Comparison of ENCODE assay signal across 17 cellular contexts in genomic region chr2:240649331-240649730, GRCh38. TPM values are rescaled to one million over a fixed set of nuclear protein-coding genes. Genes with fewer than 3 reads are reported as not detected.
DNase-seq lines count a peak whose midpoint lies in the region; ATAC-seq, FAIRE-seq and TF ChIP-seq lines count a peak whose summit lies in the region.
"Had no signal": no experiment of that assay in that cellular context is flagged by ENCODE, and none has a peak within 500 bp of the region (broad histone marks: within the 10 kb centered on the region; RNA-seq: fewer than 3 reads in every experiment).

No MANE protein-coding gene starts in this region.

- CTCF ChIA-PET in HepG2 (lab: Yijun Ruan, JAX; ENCODE audit: low intra/inter-chr PET ratio, low total read pairs) = no interaction called here

- H3K79me2 ChIP-seq in HepG2 (ENCODE audit: insufficient read depth, low read length) (no peaks in the 10 kb centered on the region), osteoblast (ENCODE audit: insufficient read depth, low read length) (no peaks in the 10 kb centered on the region)

- H3K4me2 ChIP-seq in HepG2 (ENCODE audit: low read depth, low read length) (no peak overlapping the region), osteoblast (ENCODE audit: insufficient read depth, low read length) (no peak overlapping the region)

- ATAC-seq in HepG2 (no peak), right lobe of liver (no peak), GM18909 (IDR thresholded peaks at IDR 0.05; ENCODE audit: poor library complexity, unreplicated experiment) (no peak), HG03342 (IDR thresholded peaks at IDR 0.05; ENCODE audit: unreplicated experiment) (no peak)
- no peak for ATAC-seq in stimulated activated effector memory CD8-positive, alpha-beta T cell treated with anti-CD3 and anti-CD28 coated beads, Interleukin-12 subunit alpha, Interleukin-12 subunit beta, amount 100 ng/mL, for 72 hours

- no peak for FAIRE-seq in HepG2 (lab: Jason Lieb, UNC)
- FAIRE-seq: G401.6, GM12892 had no signal

- TF ChIP-seq EP300 in HepG2 (IDR thresholded peaks at IDR 0.05; ENCODE audit: low read depth in 2 of 2, low read length in 2 of 2) (no peak), HepG2 (CRISPR knock-in tag; IDR thresholded peaks at IDR 0.05; ENCODE audit: borderline replicate concordance) (no peak), esophagus muscularis mucosa (IDR thresholded peaks at IDR 0.05) (no peak)

- no peaks in the 10 kb centered on the region; the same call in 1 of the 2 replicates for H4K20me1 ChIP-seq in HepG2 (ENCODE audit: insufficient read depth, low read length)
- H4K20me1 ChIP-seq in osteoblast (ENCODE audit: insufficient read depth, low read length) = no peaks in the 10 kb centered on the region

- peaks cover 8% of the 10 kb centered on the region for H3K9me3 ChIP-seq in HepG2 (ENCODE audit: low read length)
- no peaks in the 10 kb centered on the region for H3K9me3 ChIP-seq in right lobe of liver
- peaks cover 0 to 7% (median 0%) of the 10 kb centered on the region in 4 donors for H3K9me3 ChIP-seq in esophagus muscularis mucosa
- no peaks in the 10 kb centered on the region for H3K9me3 ChIP-seq in osteoblast (ENCODE audit: low read depth, low read length)
- H3K9me3 ChIP-seq in spleen = peaks cover 0 to 3% (median 0%) of the 10 kb centered on the region in 8 donors
- H3K9me3 ChIP-seq: BE2C had no signal

- H3K27me3 ChIP-seq in HepG2 (ENCODE audit: control insufficient read depth in 1 of 2, insufficient read depth in 2 of 2, low read length in 2 of 2) (peaks cover 30 to 89% of the 10 kb centered on the region in 2 experiments), right lobe of liver (no peaks in the 10 kb centered on the region), esophagus muscularis mucosa (peaks cover 0 to 92% (median 5%) of the 10 kb centered on the region in 4 donors), osteoblast (ENCODE audit: insufficient read depth, low read length) (peaks cover 52% of the 10 kb centered on the region), spleen (replicated peaks in 1 of 7) (peaks cover 0 to 92% (median 30%) of the 10 kb centered on the region in 7 donors)

- H3K4me3 Mint-ChIP-seq in stimulated activated effector memory CD8-positive, alpha-beta T cell treated with anti-CD3 and anti-CD28 coated beads, Interleukin-12 subunit alpha, Interleukin-12 subunit beta, amount 100 ng/mL, for 72 hours = no peak overlapping the region
- H3K4me3 Mint-ChIP-seq: CD4-positive, CD25-positive, alpha-beta regulatory T cell; CD8-positive, alpha-beta memory T cell; H9 had no signal

- WGBS in HepG2 (ENCODE audit: low lambda C conversion rate) = 19% methylated on average over 7 of the region's 7 CpGs
- WGBS in right lobe of liver (ENCODE audit: insufficient coverage, low coverage, low lambda C conversion rate, missing lambda C conversion rate) = 26% methylated on average over 4 of the region's 7 CpGs
- WGBS in esophagus muscularis mucosa = 53% methylated on average over 7 of the region's 7 CpGs
- WGBS in spleen, 5 donors = 59 to 75% (median 68%) methylated on average over 7 of the region's 7 CpGs

- no peaks in the 10 kb centered on the region for H3K9me3 Mint-ChIP-seq in stimulated activated effector memory CD8-positive, alpha-beta T cell treated with anti-CD3 and anti-CD28 coated beads, Interleukin-12 subunit alpha, Interleukin-12 subunit beta, amount 100 ng/mL, for 72 hours
- H3K9me3 Mint-ChIP-seq: CD8-positive, alpha-beta memory T cell had no signal

- DNase-seq in HepG2 (ENCODE audit: low spot score) (no peak), right lobe of liver (no peak), esophagus muscularis mucosa (ENCODE audit: extremely low spot score) (peak; percentile 39), osteoblast (ENCODE audit: insufficient read length, low spot score, missing footprints) (peak; percentile 82), spleen (no peak)
- DNase-seq in stimulated activated effector memory CD8-positive, alpha-beta T cell treated with anti-CD3 and anti-CD28 coated beads, Interleukin-12 subunit alpha, Interleukin-12 subunit beta, amount 100 ng/mL, for 72 hours (ENCODE audit: low spot score in 2 of 2) = no peak
- DNase-seq: BE2C; C1 segment of cervical spinal cord; CD4-positive, CD25-positive, alpha-beta regulatory T cell; CD8-positive, alpha-beta memory T cell; COR-L47; GOT3; H9 had no signal

- in situ Hi-C loops in HepG2 (cut with HindIII; ENCODE audit: extremely low pct_ligation_motif_present, low pct_unique_long_range_greater_than_20kb) = no loop called here

- TF ChIP-seq POLR2A in HepG2 (IDR thresholded peaks at IDR 0.05; ENCODE audit: insufficient read depth in 1 of 2, low read depth in 2 of 2, low read length in 2 of 2) = no peak
- no peak for TF ChIP-seq POLR2A in right lobe of liver (IDR thresholded peaks at IDR 0.05)
- TF ChIP-seq POLR2A in esophagus muscularis mucosa (IDR thresholded peaks at IDR 0.05; ENCODE audit: low read depth) = no peak
- TF ChIP-seq POLR2A in spleen (IDR thresholded peaks at IDR 0.05) = no peak

- H2AFZ ChIP-seq in HepG2 (ENCODE audit: low read length) = no peak overlapping the region
- H2AFZ ChIP-seq in osteoblast (ENCODE audit: low read length) = no peak overlapping the region

- H3K9ac ChIP-seq in HepG2 (ENCODE audit: insufficient read depth, low read depth, low read length) = no peak overlapping the region

- H3K4me3 ChIP-seq in HepG2 (replicated peaks in 1 of 3; ENCODE audit: insufficient read depth in 1 of 3, low read depth in 2 of 3, low read length in 3 of 3) (no peak overlapping the region), right lobe of liver (no peak overlapping the region), esophagus muscularis mucosa (no peak overlapping the region), osteoblast (ENCODE audit: insufficient read depth, low read length) (no peak overlapping the region), spleen (no peak overlapping the region)

- H3K4me1 ChIP-seq in HepG2 (ENCODE audit: insufficient read depth, low read length) (no peaks in the 10 kb centered on the region), right lobe of liver (no peaks in the 10 kb centered on the region), esophagus muscularis mucosa (no peaks in the 10 kb centered on the region), osteoblast (ENCODE audit: insufficient read depth, low read length) (no peaks in the 10 kb centered on the region), spleen (no peaks in the 10 kb centered on the region)
- H3K4me1 ChIP-seq: BE2C had no signal

- POLR2A ChIA-PET in HepG2 (lab: Yijun Ruan, JAX) = interaction anchor here (1.3 kb wide), 1 partner anchor 22 kb away, joined by 3 read pairs; no protein-coding TSS in a partner anchor

- H3K27ac ChIP-seq in HepG2 (ENCODE audit: extremely low read length, insufficient read depth, low read length) (no peak overlapping the region), right lobe of liver (no peak overlapping the region), esophagus muscularis mucosa (replicated peaks in 1 of 4) (no peak overlapping the region), osteoblast (ENCODE audit: low read depth, low read length) (no peak overlapping the region), spleen (no peak overlapping the region)

- intact Hi-C loops in HepG2 (cut with micrococcal nuclease; ENCODE audit: unreplicated experiment) (loop anchor here (10.0 kb wide), 1 partner anchor 135 kb away; no protein-coding TSS in a partner anchor), right lobe of liver (cut with DNase I) (no loop called here), esophagus muscularis mucosa (cut with DNase I) (no loop called here), spleen (cut with DNase I; ENCODE audit: low total_unique reads) (no loop called here)

- BruUV-seq in HepG2 (replicated peaks; lab: Mats Ljungman, UMichigan) = no TSS peak

- H3K27ac Mint-ChIP-seq in stimulated activated effector memory CD8-positive, alpha-beta T cell treated with anti-CD3 and anti-CD28 coated beads, Interleukin-12 subunit alpha, Interleukin-12 subunit beta, amount 100 ng/mL, for 72 hours = peak overlapping the region; percentile 78
- H3K27ac Mint-ChIP-seq: CD4-positive, CD25-positive, alpha-beta regulatory T cell had no signal

- H3K36me3 Mint-ChIP-seq in stimulated activated effector memory CD8-positive, alpha-beta T cell treated with anti-CD3 and anti-CD28 coated beads, Interleukin-12 subunit alpha, Interleukin-12 subunit beta, amount 100 ng/mL, for 72 hours = no peaks in the 10 kb centered on the region
- H3K36me3 Mint-ChIP-seq: CD4-positive, CD25-positive, alpha-beta regulatory T cell; CD8-positive, alpha-beta memory T cell had no signal

- H3K4me1 Mint-ChIP-seq in stimulated activated effector memory CD8-positive, alpha-beta T cell treated with anti-CD3 and anti-CD28 coated beads, Interleukin-12 subunit alpha, Interleukin-12 subunit beta, amount 100 ng/mL, for 72 hours = peaks cover 16% of the 10 kb centered on the region

- TF ChIP-seq CTCF in HepG2 (CRISPR knock-in tag; IDR thresholded peaks at IDR 0.05) (no peak), right lobe of liver (IDR thresholded peaks at IDR 0.05) (no peak), esophagus muscularis mucosa (IDR thresholded peaks at IDR 0.05) (no peak), osteoblast (IDR thresholded peaks at IDR 0.05; ENCODE audit: extremely low read depth, low read depth, low read length) (no peak), spleen (IDR thresholded peaks at IDR 0.05 in 8 of 11, conservative IDR thresholded peaks at IDR 0.05 in 3 of 11) (no peak)

- no peaks in the 10 kb centered on the region for H3K36me3 ChIP-seq in HepG2 (replicated peaks in 1 of 2; ENCODE audit: control insufficient read depth in 1 of 2, insufficient read depth in 2 of 2, low read length in 2 of 2)
- no peaks in the 10 kb centered on the region for H3K36me3 ChIP-seq in right lobe of liver
- H3K36me3 ChIP-seq in esophagus muscularis mucosa = no peaks in the 10 kb centered on the region
- H3K36me3 ChIP-seq in osteoblast (ENCODE audit: insufficient read depth, low read length) = no peaks in the 10 kb centered on the region
- H3K36me3 ChIP-seq in spleen = no peaks in the 10 kb centered on the region
- H3K36me3 ChIP-seq: BE2C had no signal

- no peak for TF ChIP-seq RAD21 in HepG2 (CRISPR knock-in tag; IDR thresholded peaks at IDR 0.05)

RNA-seq across cellular contexts. Expression of gene GPR35, which starts 24.1 kb away (rescaled TPM):
- total RNA-seq in HepG2 (2016; rRNA removed; fragmentation: Illumina TruSeq; extraction: Trizol) = 21.6 and 27.1 TPM in 2 replicates
- 10.2 and 10.8 TPM in 2 replicates for total RNA-seq in HepG2 (2016; cell fraction: cytosol; rRNA removed; fragmentation: Illumina TruSeq; extraction: Trizol; ENCODE audit: low read depth)
- total RNA-seq in HepG2 (2016; cell fraction: insoluble cytoplasmic fraction; rRNA removed; fragmentation: Illumina TruSeq; extraction: Trizol) = 21.3 and 26.9 TPM in 2 replicates
- 25.5 and 33.7 TPM in 2 replicates for total RNA-seq in HepG2 (2016; cell fraction: membrane; rRNA removed; fragmentation: Illumina TruSeq; extraction: Trizol)
- total RNA-seq in HepG2 (2016; cell fraction: nucleus; rRNA removed; fragmentation: Illumina TruSeq; extraction: Trizol) = 19.4 and 20.1 TPM in 2 replicates
- polyA plus RNA-seq in HepG2 (2011; rRNA removed) = 44.2 and 60.8 TPM in 2 replicates
- polyA plus RNA-seq in HepG2 (2011; cell fraction: cytosol; rRNA removed) = 37.9 and 80.2 TPM in 2 replicates
- polyA plus RNA-seq in HepG2 (2011; cell fraction: nucleus; rRNA removed) = 150 and 165 TPM in 2 replicates
- polyA plus RNA-seq in HepG2 (2012) = 34.0 and 39.9 TPM in 2 replicates
- polyA plus RNA-seq in HepG2 (2016; cell fraction: cytosol; fragmentation: Illumina TruSeq; extraction: Trizol; ENCODE audit: low read depth) = 6.5 and 7.6 TPM in 2 replicates
- polyA plus RNA-seq in HepG2 (2016; cell fraction: insoluble cytoplasmic fraction; fragmentation: Illumina TruSeq; extraction: Trizol; ENCODE audit: low read depth) = 14.4 and 15.8 TPM in 2 replicates
- polyA plus RNA-seq in HepG2 (2016; cell fraction: membrane; fragmentation: Illumina TruSeq; extraction: Trizol; ENCODE audit: low read depth) = 17.8 and 17.9 TPM in 2 replicates
- 29.6 and 37.8 TPM in 2 replicates for polyA plus RNA-seq in HepG2 (2016; cell fraction: nucleus; fragmentation: Illumina TruSeq; extraction: Trizol; ENCODE audit: insufficient read depth, low read depth)
- 0.14 and 219 TPM in 2 replicates for polyA minus RNA-seq in HepG2 (2011; rRNA and poly(A)+ RNA removed; ENCODE audit: low replicate concordance)
- 44.3 and 46.7 TPM in 2 replicates for polyA minus RNA-seq in HepG2 (2011; cell fraction: cytosol; rRNA and poly(A)+ RNA removed)
- 30.9 and 33.3 TPM in 2 replicates for polyA minus RNA-seq in HepG2 (2011; cell fraction: nucleus; rRNA and poly(A)+ RNA removed)
- total RNA-seq in right lobe of liver = 1 to 10 TPM in 2 of 6 experiments, under 1 TPM in 4; 0.11 to 1.2 (median 0.72) TPM
- total RNA-seq in esophagus muscularis mucosa = 1 to 10 TPM; 1.8 to 4.0 (median 2.2) TPM
- 1.1 and 1.5 TPM in 2 replicates for total RNA-seq in osteoblast
- 10 to 100 TPM; 10.3 to 25.3 (median 18.7) TPM for total RNA-seq in spleen
- polyA plus RNA-seq in spleen = 10 to 100 TPM in 2 of 3 donors, 1 to 10 TPM in 1; 7.4 to 19.1 (median 17.8) TPM

RNA-seq across cellular contexts. Expression of gene AQP12B, which starts 33.4 kb away (rescaled TPM):
- not detected in 2 replicates for total RNA-seq in HepG2 (2016; rRNA removed; fragmentation: Illumina TruSeq; extraction: Trizol)
- not detected in 2 replicates for total RNA-seq in HepG2 (2016; cell fraction: cytosol; rRNA removed; fragmentation: Illumina TruSeq; extraction: Trizol; ENCODE audit: low read depth)
- not detected in 2 replicates for total RNA-seq in HepG2 (2016; cell fraction: insoluble cytoplasmic fraction; rRNA removed; fragmentation: Illumina TruSeq; extraction: Trizol)
- not detected in 2 replicates for total RNA-seq in HepG2 (2016; cell fraction: membrane; rRNA removed; fragmentation: Illumina TruSeq; extraction: Trizol)
- total RNA-seq in HepG2 (2016; cell fraction: nucleus; rRNA removed; fragmentation: Illumina TruSeq; extraction: Trizol) = 0.13 TPM in 1 of 2 replicates, not detected in the other
- not detected in 2 replicates for polyA plus RNA-seq in HepG2 (2011; rRNA removed)
- polyA plus RNA-seq in HepG2 (2011; cell fraction: cytosol; rRNA removed) = not detected in 2 replicates
- 0.09 and 0.10 TPM in 2 replicates for polyA plus RNA-seq in HepG2 (2011; cell fraction: nucleus; rRNA removed)
- not detected in 2 replicates for polyA plus RNA-seq in HepG2 (2012)
- polyA plus RNA-seq in HepG2 (2016; cell fraction: cytosol; fragmentation: Illumina TruSeq; extraction: Trizol; ENCODE audit: low read depth) = not detected in 2 replicates
- polyA plus RNA-seq in HepG2 (2016; cell fraction: insoluble cytoplasmic fraction; fragmentation: Illumina TruSeq; extraction: Trizol; ENCODE audit: low read depth) = not detected in 2 replicates
- polyA plus RNA-seq in HepG2 (2016; cell fraction: membrane; fragmentation: Illumina TruSeq; extraction: Trizol; ENCODE audit: low read depth) = not detected in 2 replicates
- polyA plus RNA-seq in HepG2 (2016; cell fraction: nucleus; fragmentation: Illumina TruSeq; extraction: Trizol; ENCODE audit: insufficient read depth, low read depth) = not detected in 2 replicates
- polyA minus RNA-seq in HepG2 (2011; rRNA and poly(A)+ RNA removed; ENCODE audit: low replicate concordance) = 0.10 TPM in 1 of 2 replicates, not detected in the other
- polyA minus RNA-seq in HepG2 (2011; cell fraction: cytosol; rRNA and poly(A)+ RNA removed) = not detected in 2 replicates
- polyA minus RNA-seq in HepG2 (2011; cell fraction: nucleus; rRNA and poly(A)+ RNA removed) = not detected in 2 replicates
- not detected for total RNA-seq in right lobe of liver
- not detected for total RNA-seq in esophagus muscularis mucosa
- not detected in 2 replicates for total RNA-seq in osteoblast
- total RNA-seq in spleen = under 1 TPM in 1 of 7 donors, not detected in 6; 0.95 TPM
- 1 to 10 TPM in 1 of 3 donors, under 1 TPM in 1, not detected in 1; 0.03 to 1.8 TPM for polyA plus RNA-seq in spleen
- total RNA-seq: CD4-positive, CD25-positive, alpha-beta regulatory T cell; CD8-positive, alpha-beta memory T cell; H9 had no signal
- polyA plus RNA-seq: CD4-positive, CD25-positive, alpha-beta regulatory T cell; CD8-positive, alpha-beta memory T cell had no signal

RNA-seq across cellular contexts. Expression of gene AQP12A, which starts 42.3 kb away (rescaled TPM):
- total RNA-seq in HepG2 (2016; rRNA removed; fragmentation: Illumina TruSeq; extraction: Trizol) = not detected in 2 replicates
- total RNA-seq in HepG2 (2016; cell fraction: cytosol; rRNA removed; fragmentation: Illumina TruSeq; extraction: Trizol; ENCODE audit: low read depth) = not detected in 2 replicates
- not detected in 2 replicates for total RNA-seq in HepG2 (2016; cell fraction: insoluble cytoplasmic fraction; rRNA removed; fragmentation: Illumina TruSeq; extraction: Trizol)
- total RNA-seq in HepG2 (2016; cell fraction: membrane; rRNA removed; fragmentation: Illumina TruSeq; extraction: Trizol) = not detected in 2 replicates
- not detected in 2 replicates for total RNA-seq in HepG2 (2016; cell fraction: nucleus; rRNA removed; fragmentation: Illumina TruSeq; extraction: Trizol)
- 0.20 TPM in 1 of 2 replicates, not detected in the other for polyA plus RNA-seq in HepG2 (2011; rRNA removed)
- polyA plus RNA-seq in HepG2 (2011; cell fraction: cytosol; rRNA removed) = not detected in 2 replicates
- polyA plus RNA-seq in HepG2 (2011; cell fraction: nucleus; rRNA removed) = not detected in 2 replicates
- polyA plus RNA-seq in HepG2 (2012) = not detected in 2 replicates
- not detected in 2 replicates for polyA plus RNA-seq in HepG2 (2016; cell fraction: cytosol; fragmentation: Illumina TruSeq; extraction: Trizol; ENCODE audit: low read depth)
- not detected in 2 replicates for polyA plus RNA-seq in HepG2 (2016; cell fraction: insoluble cytoplasmic fraction; fragmentation: Illumina TruSeq; extraction: Trizol; ENCODE audit: low read depth)
- not detected in 2 replicates for polyA plus RNA-seq in HepG2 (2016; cell fraction: membrane; fragmentation: Illumina TruSeq; extraction: Trizol; ENCODE audit: low read depth)
- polyA plus RNA-seq in HepG2 (2016; cell fraction: nucleus; fragmentation: Illumina TruSeq; extraction: Trizol; ENCODE audit: insufficient read depth, low read depth) = not detected in 2 replicates
- polyA minus RNA-seq in HepG2 (2011; rRNA and poly(A)+ RNA removed; ENCODE audit: low replicate concordance) = 0.30 TPM in 1 of 2 replicates, not detected in the other
- polyA minus RNA-seq in HepG2 (2011; cell fraction: cytosol; rRNA and poly(A)+ RNA removed) = not detected in 2 replicates
- polyA minus RNA-seq in HepG2 (2011; cell fraction: nucleus; rRNA and poly(A)+ RNA removed) = not detected in 2 replicates
- total RNA-seq in right lobe of liver = not detected
- not detected for total RNA-seq in esophagus muscularis mucosa
- total RNA-seq in osteoblast = not detected in 2 replicates
- 1 to 10 TPM in 1 of 7 donors, not detected in 6; 1.6 TPM for total RNA-seq in spleen
- 1 to 10 TPM in 1 of 3 donors, not detected in 2; 1.8 TPM for polyA plus RNA-seq in spleen
- total RNA-seq: CD4-positive, CD25-positive, alpha-beta regulatory T cell; CD8-positive, alpha-beta memory T cell; H9 had no signal
- polyA plus RNA-seq: CD4-positive, CD25-positive, alpha-beta regulatory T cell; CD8-positive, alpha-beta memory T cell had no signal

Comparison
In these comparisons a context has a peak if more than half of its experiments do, and no peak if none do; other contexts are left out.
1. DNase-seq: peak in esophagus muscularis mucosa (single experiment) and osteoblast (single experiment); none in HepG2 (single experiment), right lobe of liver (0 of 3), stimulated activated effector memory CD8-positive, alpha-beta T cell treated with anti-CD3 and anti-CD28 coated beads, Interleukin-12 subunit alpha, Interleukin-12 subunit beta, amount 100 ng/mL, for 72 hours (0 of 2) and spleen (single experiment).